2 cellular contexts compared by ENCODE assay signal in the genomic region with DNA sequence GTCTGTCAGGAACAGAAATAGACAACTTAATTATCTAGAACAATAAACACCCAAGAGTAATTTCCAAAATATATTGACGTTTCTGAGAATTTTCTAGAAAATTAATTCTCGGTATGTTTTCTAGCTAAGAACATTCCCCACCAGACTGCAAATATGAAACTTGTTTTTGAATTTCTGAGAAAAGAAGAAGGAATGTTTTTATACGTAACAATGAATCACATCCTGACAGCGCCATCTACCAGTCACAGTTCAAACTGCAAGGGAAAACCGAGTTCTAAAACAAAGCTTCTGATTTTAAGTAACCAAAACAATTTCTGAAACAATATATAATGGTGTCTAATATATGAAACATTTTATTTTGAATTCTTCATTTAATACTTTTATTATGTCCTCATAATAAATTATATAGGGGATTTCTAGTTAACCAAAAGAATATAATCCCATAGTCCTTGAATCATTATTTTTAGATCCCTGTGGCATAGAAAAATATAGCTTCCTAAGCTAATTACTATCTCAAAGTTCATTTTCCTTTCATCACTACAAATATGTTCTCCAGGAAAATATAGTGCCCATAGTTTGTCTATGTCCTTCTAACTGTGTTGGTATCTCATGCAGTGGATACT.
TF ChIP-seq lines count a peak whose summit lies in the region.

No MANE protein-coding gene starts in this region.

TF ChIP-seq in HEK293, 187 proteins besides CTCF, POLR2A, EP300 and RAD21:
- TF ChIP-seq ZNF548 (tag by site-specific recombination; IDR thresholded peaks at IDR 0.05) (no peak), ZNF654 (tag by site-specific recombination; IDR thresholded peaks at IDR 0.05; ENCODE audit: low read depth) (peak; percentile 51)
TF ChIP-seq in HEK293: peak in this region for 1.

TF ChIP-seq in H1, 55 proteins besides CTCF, POLR2A, EP300 and RAD21:
- TF ChIP-seq KDM5A (IDR thresholded peaks at IDR 0.05; ENCODE audit: low read length), result no peak
TF ChIP-seq in H1: peak in this region for 0.
